17 cellular contexts compared by ENCODE assay signal in the genomic region with DNA sequence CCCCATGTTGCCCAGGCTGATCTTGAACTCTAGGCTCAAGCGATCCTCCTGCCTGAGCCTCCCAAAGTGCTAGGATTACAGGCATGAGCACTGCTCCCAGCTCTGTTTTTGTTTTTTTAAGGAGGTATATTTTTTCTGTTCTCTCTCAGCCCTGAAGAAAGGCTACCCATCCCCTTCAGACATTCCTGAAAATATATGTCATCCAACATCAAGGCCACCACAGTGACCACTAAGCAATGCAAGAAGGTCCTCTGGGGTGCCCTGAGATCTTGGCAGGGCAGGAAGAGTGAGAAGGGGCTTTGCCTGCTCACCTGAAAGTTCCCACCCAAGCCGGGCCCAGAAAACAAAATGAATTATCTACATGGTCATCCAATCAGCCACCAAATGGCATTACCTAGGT. TPM values are rescaled to one million over a fixed set of nuclear protein-coding genes. Genes with fewer than 3 reads are reported as not detected.
DNase-seq lines count a peak whose midpoint lies in the region; ATAC-seq and TF ChIP-seq lines count a peak whose summit lies in the region.
"Had no signal": no experiment of that assay in that cellular context is flagged by ENCODE, and none has a peak within 500 bp of the region (broad histone marks: within the 10 kb centered on the region; RNA-seq: fewer than 3 reads in every experiment).

No MANE protein-coding gene starts in this region.

- no peak overlapping the region for H3K4me3 Mint-ChIP-seq in glutamatergic neuron (ENCODE audit: unreplicated experiment)
- H3K4me3 Mint-ChIP-seq: CD4-positive, CD25-positive, alpha-beta regulatory T cell; stimulated activated naive CD8-positive, alpha-beta T cell treated with anti-CD3 and anti-CD28 coated beads, Interleukin-15, amount 100 ng/mL, for 72 hours had no signal

- DNase-seq in breast epithelium (ENCODE audit: low spot score in 2 of 2) (no peak), mammary epithelial cell (no peak), coronary artery (ENCODE audit: low spot score) (no peak), upper lobe of right lung (no peak), glutamatergic neuron (no peak), CD1c-positive myeloid dendritic cell (ENCODE audit: extremely low spot score) (no peak)
- DNase-seq: activated effector memory CD4-positive, alpha-beta T cell treated with anti-CD3 and anti-CD28 coated beads, Interleukin-2, amount 50 U/mL, for 16 hours; anterior cingulate cortex; CD4-positive, CD25-positive, alpha-beta regulatory T cell; H7; NCI-H510A treated with DMSO at 0.1 percent for 48 hours; stimulated activated CD4-positive, alpha-beta T cell treated with anti-CD3 and anti-CD28 coated beads, Interleukin-12 subunit alpha, Interleukin-12 subunit beta, amount 100 ng/mL, for 4 hours; stimulated activated naive CD8-positive, alpha-beta T cell treated with anti-CD3 and anti-CD28 coated beads, Interleukin-15, amount 100 ng/mL, for 72 hours had no signal

- H3K9me3 ChIP-seq in breast epithelium (no peaks in the 10 kb centered on the region), mammary epithelial cell (replicated peaks; ENCODE audit: insufficient read depth, low read length) (no peaks in the 10 kb centered on the region), muscle layer of colon (ENCODE audit: low read length) (no peaks in the 10 kb centered on the region), upper lobe of right lung (no peaks in the 10 kb centered on the region)

- ATAC-seq in upper lobe of right lung (no peak), HG02852 (IDR thresholded peaks at IDR 0.05; ENCODE audit: unreplicated experiment) (no peak)
- ATAC-seq: stimulated activated naive CD8-positive, alpha-beta T cell treated with anti-CD3 and anti-CD28 coated beads, Interleukin-15, amount 100 ng/mL, for 72 hours had no signal

- H3K36me3 Mint-ChIP-seq in glutamatergic neuron (ENCODE audit: unreplicated experiment): no peaks in the 10 kb centered on the region
- H3K36me3 Mint-ChIP-seq: CD4-positive, CD25-positive, alpha-beta regulatory T cell had no signal

- H2AFZ ChIP-seq in mammary epithelial cell (ENCODE audit: low read depth, low read length): no peak overlapping the region

- H4K20me1 ChIP-seq in mammary epithelial cell (ENCODE audit: insufficient read depth, low read length): no peaks in the 10 kb centered on the region

- H3K4me1 ChIP-seq in breast epithelium (peaks cover 0 to 14% of the 10 kb centered on the region in 2 donors), mammary epithelial cell (ENCODE audit: insufficient read depth, low read length) (peaks cover 6% of the 10 kb centered on the region), muscle layer of colon (ENCODE audit: insufficient read depth, low read length) (peaks cover 35% of the 10 kb centered on the region), upper lobe of right lung (peaks cover 49% of the 10 kb centered on the region)

- CTCF ChIA-PET in mammary epithelial cell (lab: Charles Lee; ENCODE audit: low non-redundant PET): no interaction called here

- no peaks in the 10 kb centered on the region for H3K27me3 ChIP-seq in breast epithelium
- no peaks in the 10 kb centered on the region for H3K27me3 ChIP-seq in mammary epithelial cell (ENCODE audit: insufficient read depth, low read length)
- H3K27me3 ChIP-seq in muscle layer of colon (ENCODE audit: control insufficient read depth in 1 of 2, insufficient read depth in 2 of 2, low read length in 2 of 2): no peaks in the 10 kb centered on the region
- no peaks in the 10 kb centered on the region for H3K27me3 ChIP-seq in upper lobe of right lung

- no peaks in the 10 kb centered on the region for H3K79me2 ChIP-seq in mammary epithelial cell (ENCODE audit: insufficient read depth, low read length)

- no peak overlapping the region for H3K4me2 ChIP-seq in mammary epithelial cell (ENCODE audit: insufficient read depth, low read depth, low read length)

- peaks cover 8% of the 10 kb centered on the region for H3K4me1 Mint-ChIP-seq in glutamatergic neuron (ENCODE audit: low read depth, unreplicated experiment)

- in situ Hi-C loops in mammary epithelial cell (cut with MboI; ENCODE audit: low sequenced_read_pairs in 2 of 2): loop anchor here in 1 of 2 donors (5.0 kb wide), 1 partner anchor 40 kb away; no protein-coding TSS in a partner anchor

- H3K4me3 ChIP-seq in breast epithelium: no peak overlapping the region
- no peak overlapping the region for H3K4me3 ChIP-seq in mammary epithelial cell (replicated peaks in 1 of 3; ENCODE audit: insufficient read depth in 1 of 3, low read depth in 2 of 3, low read length in 3 of 3)
- no peak overlapping the region for H3K4me3 ChIP-seq in coronary artery
- H3K4me3 ChIP-seq in muscle layer of colon (ENCODE audit: low read depth in 1 of 2, low read length in 2 of 2): no peak overlapping the region
- no peak overlapping the region for H3K4me3 ChIP-seq in upper lobe of right lung

- TF ChIP-seq CTCF in breast epithelium (IDR thresholded peaks at IDR 0.05) (no peak), mammary epithelial cell (conservative IDR thresholded peaks at IDR 0.05 in 1 of 2, IDR thresholded peaks at IDR 0.05 in 1 of 2; ENCODE audit: extremely low read depth in 1 of 2, insufficient read depth in 1 of 2, low read depth in 1 of 2, low read length in 2 of 2) (no peak), coronary artery (IDR thresholded peaks at IDR 0.05) (no peak), upper lobe of right lung (IDR thresholded peaks at IDR 0.05) (no peak), glutamatergic neuron (IDR thresholded peaks at IDR 0.05; ENCODE audit: partially characterized antibody, unreplicated experiment) (no peak)

- no peak overlapping the region for H3K9ac ChIP-seq in mammary epithelial cell (ENCODE audit: insufficient read depth, low read length)
- no peak overlapping the region for H3K9ac ChIP-seq in muscle layer of colon (ENCODE audit: low read length)

- H3K27ac Mint-ChIP-seq in glutamatergic neuron (ENCODE audit: unreplicated experiment): no peak overlapping the region
- H3K27ac Mint-ChIP-seq: CD4-positive, CD25-positive, alpha-beta regulatory T cell; stimulated activated naive CD8-positive, alpha-beta T cell treated with anti-CD3 and anti-CD28 coated beads, Interleukin-15, amount 100 ng/mL, for 72 hours had no signal

- no peak for TF ChIP-seq POLR2A in breast epithelium (IDR thresholded peaks at IDR 0.05)

- peaks cover 6% of the 10 kb centered on the region for H3K27me3 Mint-ChIP-seq in glutamatergic neuron (ENCODE audit: unreplicated experiment)
- H3K27me3 Mint-ChIP-seq: stimulated activated naive CD8-positive, alpha-beta T cell treated with anti-CD3 and anti-CD28 coated beads, Interleukin-15, amount 100 ng/mL, for 72 hours had no signal

- H3K27ac ChIP-seq in breast epithelium (peak overlapping the region; percentile 2 to 73), mammary epithelial cell (ENCODE audit: insufficient read depth, low read depth, low read length) (no peak overlapping the region), coronary artery (peak overlapping the region; percentile 32 to 77), muscle layer of colon (ENCODE audit: low read depth, low read length) (peak overlapping the region; percentile 36), upper lobe of right lung (peak overlapping the region; percentile 37)

- WGBS in mammary epithelial cell (ENCODE audit: low coverage, missing lambda C conversion rate): 97% methylated on average over 2 of the region's 2 CpGs

- BruUV-seq in mammary epithelial cell (replicated peaks; lab: Mats Ljungman, UMichigan): no TSS peak

- intact Hi-C loops in breast epithelium (cut with DNase I; ENCODE audit: low total_unique reads) (loop anchor here (10.0 kb wide), 1 partner anchor 52 kb away; the partner anchor contains the start of gene IL17B), mammary epithelial cell (cut with micrococcal nuclease) (no loop called here), upper lobe of right lung (cut with DNase I) (no loop called here)

- dilution Hi-C loops in mammary epithelial cell (cut with HindIII; ENCODE audit: low sequenced_read_pairs): no loop called here

- no peaks in the 10 kb centered on the region for H3K36me3 ChIP-seq in breast epithelium
- no peaks in the 10 kb centered on the region for H3K36me3 ChIP-seq in mammary epithelial cell (ENCODE audit: insufficient read depth, low read length)
- H3K36me3 ChIP-seq in muscle layer of colon (ENCODE audit: insufficient read depth, low read length): peaks cover 90% of the 10 kb centered on the region
- H3K36me3 ChIP-seq in upper lobe of right lung: peaks cover 15% of the 10 kb centered on the region

- H3K9me3 Mint-ChIP-seq in glutamatergic neuron (ENCODE audit: unreplicated experiment): peaks cover 4% of the 10 kb centered on the region
- H3K9me3 Mint-ChIP-seq: stimulated activated naive CD8-positive, alpha-beta T cell treated with anti-CD3 and anti-CD28 coated beads, Interleukin-15, amount 100 ng/mL, for 72 hours had no signal

RNA-seq across cellular contexts. Expression of gene IL17B, which starts 47.8 kb away (rescaled TPM):
- total RNA-seq in breast epithelium (1 to 10 TPM in 2 of 3 donors, under 1 TPM in 1; 0.64 to 5.6 (median 5.4) TPM), mammary epithelial cell (under 1 TPM in 1 of 2 donors, not detected in 1; 0.50 TPM), upper lobe of right lung (not detected), glutamatergic neuron (ENCODE audit: unreplicated experiment) (0.88 TPM)
- polyA plus RNA-seq in mammary epithelial cell: not detected
- polyA minus RNA-seq in mammary epithelial cell: not detected
- total RNA-seq: activated CD8-positive, alpha-beta memory T cell treated with anti-CD3 and anti-CD28 coated beads for 36 hours; CD4-positive, CD25-positive, alpha-beta regulatory T cell; H7; mesenteric fat pad had no signal
- polyA plus RNA-seq: CD4-positive, CD25-positive, alpha-beta regulatory T cell had no signal
